In the genomic region with DNA sequence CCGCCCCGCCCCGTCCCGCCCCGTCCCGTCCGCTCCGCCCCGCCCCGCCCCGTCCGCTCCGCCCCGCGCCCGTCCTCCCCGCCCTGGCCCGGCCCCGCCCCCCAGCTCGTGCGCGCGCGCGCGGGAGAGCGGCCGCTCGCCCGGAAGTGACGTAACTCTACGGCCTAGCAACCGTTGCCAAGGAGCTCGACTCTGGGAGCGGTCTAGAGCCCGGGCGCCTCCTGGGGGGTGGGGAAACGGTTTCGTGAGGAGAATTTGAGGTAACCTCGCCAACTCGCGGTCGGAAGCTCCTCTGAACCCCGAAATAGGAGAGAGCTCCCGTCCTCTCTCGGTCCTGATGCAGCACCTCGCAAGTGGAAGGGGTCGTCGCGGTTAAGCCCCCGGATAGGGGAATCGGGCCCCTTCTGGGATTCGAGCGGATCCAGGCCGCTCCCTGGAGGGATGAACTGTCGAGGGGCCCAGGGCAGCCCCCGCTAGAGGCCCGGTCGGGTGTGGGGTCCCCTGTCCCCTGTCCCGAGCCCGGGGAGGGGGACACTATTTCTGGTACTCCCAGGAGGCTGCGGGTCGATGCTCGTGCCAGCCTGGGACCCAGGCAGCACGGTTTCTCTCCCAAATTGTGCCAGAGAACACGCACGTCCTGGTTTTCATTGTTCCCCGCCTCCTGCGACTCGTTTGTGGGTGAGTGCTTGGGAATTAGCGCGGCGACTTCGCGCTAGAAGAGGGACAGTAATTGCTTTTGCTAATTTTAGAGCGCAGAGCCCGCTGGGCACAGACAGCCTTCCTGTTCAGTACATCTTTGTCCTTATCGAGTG, we compare ENCODE assay signal across 1 cellular context.
TF ChIP-seq lines count a peak whose summit lies in the region.

A gene with protein sequence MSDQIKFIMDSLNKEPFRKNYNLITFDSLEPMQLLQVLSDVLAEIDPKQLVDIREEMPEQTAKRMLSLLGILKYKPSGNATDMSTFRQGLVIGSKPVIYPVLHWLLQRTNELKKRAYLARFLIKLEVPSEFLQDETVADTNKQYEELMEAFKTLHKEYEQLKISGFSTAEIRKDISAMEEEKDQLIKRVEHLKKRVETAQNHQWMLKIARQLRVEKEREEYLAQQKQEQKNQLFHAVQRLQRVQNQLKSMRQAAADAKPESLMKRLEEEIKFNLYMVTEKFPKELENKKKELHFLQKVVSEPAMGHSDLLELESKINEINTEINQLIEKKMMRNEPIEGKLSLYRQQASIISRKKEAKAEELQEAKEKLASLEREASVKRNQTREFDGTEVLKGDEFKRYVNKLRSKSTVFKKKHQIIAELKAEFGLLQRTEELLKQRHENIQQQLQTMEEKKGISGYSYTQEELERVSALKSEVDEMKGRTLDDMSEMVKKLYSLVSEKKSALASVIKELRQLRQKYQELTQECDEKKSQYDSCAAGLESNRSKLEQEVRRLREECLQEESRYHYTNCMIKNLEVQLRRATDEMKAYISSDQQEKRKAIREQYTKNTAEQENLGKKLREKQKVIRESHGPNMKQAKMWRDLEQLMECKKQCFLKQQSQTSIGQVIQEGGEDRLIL (plus strand): TSS at position 174 of the 812 bp plus-strand sequence. CDS start 3,024 bp downstream, outside the sequence.

TF ChIP-seq in H1, 55 proteins besides CTCF, POLR2A, EP300 and RAD21:
- TF ChIP-seq SP2 (IDR thresholded peaks at IDR 0.05; ENCODE audit: low read length): no peak
- TF ChIP-seq, protein P1, sequence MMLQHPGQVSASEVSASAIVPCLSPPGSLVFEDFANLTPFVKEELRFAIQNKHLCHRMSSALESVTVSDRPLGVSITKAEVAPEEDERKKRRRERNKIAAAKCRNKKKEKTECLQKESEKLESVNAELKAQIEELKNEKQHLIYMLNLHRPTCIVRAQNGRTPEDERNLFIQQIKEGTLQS (IDR thresholded peaks at IDR 0.05; ENCODE audit: insufficient read depth, low read depth, low read length): no peak
- peak; percentile 70 for TF ChIP-seq PHF8 (conservative IDR thresholded peaks at IDR 0.05; ENCODE audit: low read depth, low read length)
- TF ChIP-seq KDM5A (IDR thresholded peaks at IDR 0.05; ENCODE audit: low read length): no peak
- TF ChIP-seq, protein P2, sequence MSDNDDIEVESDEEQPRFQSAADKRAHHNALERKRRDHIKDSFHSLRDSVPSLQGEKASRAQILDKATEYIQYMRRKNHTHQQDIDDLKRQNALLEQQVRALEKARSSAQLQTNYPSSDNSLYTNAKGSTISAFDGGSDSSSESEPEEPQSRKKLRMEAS (IDR thresholded peaks at IDR 0.05): 0 out of 2 replicates have a peak, but pooled peaks have one; percentile 19
- peak; percentile 32; the same call in 1 of the 2 replicates for TF ChIP-seq TAF1 (IDR thresholded peaks at IDR 0.05; ENCODE audit: low read depth, low read length)
- TF ChIP-seq TCF12 (IDR thresholded peaks at IDR 0.05; ENCODE audit: low read depth, low read length): no peak
- TF ChIP-seq POLR2AphosphoS5 (IDR thresholded peaks at IDR 0.05; ENCODE audit: low read depth, low read length): peak; percentile 19; the same call in 1 of the 2 replicates
- peak; percentile 51 for TF ChIP-seq SAP30 (IDR thresholded peaks at IDR 0.05; ENCODE audit: insufficient read depth, insufficient replicate concordance, low read length)
- TF ChIP-seq CTBP2 (IDR thresholded peaks at IDR 0.05; ENCODE audit: borderline replicate concordance, insufficient read depth, insufficient read length, low read length): no peak
- TF ChIP-seq ASH2L (IDR thresholded peaks at IDR 0.05; ENCODE audit: low read length): peak; percentile 87
- TF ChIP-seq SIN3A (conservative IDR thresholded peaks at IDR 0.05 in 1 of 2, IDR thresholded peaks at IDR 0.05 in 1 of 2; ENCODE audit: low read depth in 1 of 2, low read length in 2 of 2): 0 out of 4 replicates have a peak, but pooled peaks of 1 of the 2 experiments have one; percentile 40
- TF ChIP-seq CBX8 (IDR thresholded peaks at IDR 0.05; ENCODE audit: borderline replicate concordance, low read depth, low read length): no peak
- TF ChIP-seq CREB1 (IDR thresholded peaks at IDR 0.05): peak; percentile 81
- peak; percentile 53 for TF ChIP-seq KDM4A (IDR thresholded peaks at IDR 0.05; ENCODE audit: low read depth, low read length, severe bottlenecking)
- peak; percentile 60; the same call in 1 of the 2 replicates for TF ChIP-seq RBBP5 (IDR thresholded peaks at IDR 0.05; ENCODE audit: borderline replicate concordance, low read depth, low read length)
- 0 out of 2 replicates have a peak, but pooled peaks have one; percentile 20 for TF ChIP-seq NRF1 (IDR thresholded peaks at IDR 0.05; ENCODE audit: low read depth, low read length)
- TF ChIP-seq SIRT6 (IDR thresholded peaks at IDR 0.05; ENCODE audit: low read length): no peak
